1 cellular context compared by ENCODE assay signal in the genomic region with DNA sequence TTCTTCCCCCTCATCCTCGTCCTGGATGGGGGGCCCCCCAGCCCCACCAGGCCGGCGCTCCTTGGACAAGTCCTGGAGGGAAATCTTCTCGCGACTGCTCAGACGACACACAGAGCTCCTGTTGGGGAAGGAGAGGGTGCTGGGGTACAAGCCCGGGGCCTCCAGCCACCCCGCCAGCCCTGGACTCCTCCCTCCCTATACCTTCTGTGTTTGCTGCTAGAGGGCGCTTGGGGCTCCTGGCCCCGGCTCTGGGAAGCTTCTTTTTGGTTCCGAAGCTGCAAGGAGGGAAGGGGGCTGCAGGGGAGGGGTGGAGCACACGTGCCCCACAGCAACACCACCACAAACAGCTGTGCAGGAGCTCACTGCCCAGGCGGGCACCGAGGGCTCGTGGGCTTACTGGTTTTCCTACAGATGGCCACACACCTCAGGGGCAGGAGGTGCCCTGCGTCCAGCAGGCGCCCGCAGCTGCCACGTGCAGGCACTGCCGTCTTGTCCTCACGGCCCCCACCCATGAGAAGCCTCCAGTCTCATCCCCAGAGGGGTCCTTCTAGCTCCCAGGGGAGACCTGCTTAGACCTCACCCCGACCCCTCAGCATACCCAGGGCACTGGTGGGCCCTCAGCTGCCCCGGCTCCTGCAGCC.
TF ChIP-seq lines count a peak whose summit lies in the region.

No MANE protein-coding gene starts in this region.

TF ChIP-seq in K562, 482 proteins besides CTCF, POLR2A, EP300 and RAD21:
- TF ChIP-seq ZNF354B (CRISPR knock-in tag; IDR thresholded peaks at IDR 0.05), result no peak
- TF ChIP-seq, protein P1, sequence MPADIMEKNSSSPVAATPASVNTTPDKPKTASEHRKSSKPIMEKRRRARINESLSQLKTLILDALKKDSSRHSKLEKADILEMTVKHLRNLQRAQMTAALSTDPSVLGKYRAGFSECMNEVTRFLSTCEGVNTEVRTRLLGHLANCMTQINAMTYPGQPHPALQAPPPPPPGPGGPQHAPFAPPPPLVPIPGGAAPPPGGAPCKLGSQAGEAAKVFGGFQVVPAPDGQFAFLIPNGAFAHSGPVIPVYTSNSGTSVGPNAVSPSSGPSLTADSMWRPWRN (IDR thresholded peaks at IDR 0.05; ENCODE audit: low read depth), result no peak
- TF ChIP-seq POLR2G (IDR thresholded peaks at IDR 0.05; ENCODE audit: low read depth, low read length), result peak; percentile 39; the same call in 1 of the 2 replicates
- TF ChIP-seq, protein P2, sequence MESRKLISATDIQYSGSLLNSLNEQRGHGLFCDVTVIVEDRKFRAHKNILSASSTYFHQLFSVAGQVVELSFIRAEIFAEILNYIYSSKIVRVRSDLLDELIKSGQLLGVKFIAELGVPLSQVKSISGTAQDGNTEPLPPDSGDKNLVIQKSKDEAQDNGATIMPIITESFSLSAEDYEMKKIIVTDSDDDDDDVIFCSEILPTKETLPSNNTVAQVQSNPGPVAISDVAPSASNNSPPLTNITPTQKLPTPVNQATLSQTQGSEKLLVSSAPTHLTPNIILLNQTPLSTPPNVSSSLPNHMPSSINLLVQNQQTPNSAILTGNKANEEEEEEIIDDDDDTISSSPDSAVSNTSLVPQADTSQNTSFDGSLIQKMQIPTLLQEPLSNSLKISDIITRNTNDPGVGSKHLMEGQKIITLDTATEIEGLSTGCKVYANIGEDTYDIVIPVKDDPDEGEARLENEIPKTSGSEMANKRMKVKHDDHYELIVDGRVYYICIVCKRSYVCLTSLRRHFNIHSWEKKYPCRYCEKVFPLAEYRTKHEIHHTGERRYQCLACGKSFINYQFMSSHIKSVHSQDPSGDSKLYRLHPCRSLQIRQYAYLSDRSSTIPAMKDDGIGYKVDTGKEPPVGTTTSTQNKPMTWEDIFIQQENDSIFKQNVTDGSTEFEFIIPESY (CRISPR knock-in tag; IDR thresholded peaks at IDR 0.05), result peak; percentile 82
